ENCODE assay signal across 1 cellular context in genomic region chr2:207676827-207677354, GRCh38.
A peak's percentile ranks its signal among the peaks of the same experiment; 100 is the strongest.
TF ChIP-seq lines count a peak whose summit lies in the region.

No MANE protein-coding gene starts in this region.

TF ChIP-seq in A549, 52 proteins besides CTCF, POLR2A, EP300 and RAD21 (continued from another document):
- TF ChIP-seq MYC (IDR thresholded peaks at IDR 0.05; ENCODE audit: borderline replicate concordance, low read length): no peak
- no peak for TF ChIP-seq PBX3 (IDR thresholded peaks at IDR 0.05)
- TF ChIP-seq JUNB (IDR thresholded peaks at IDR 0.05): peak; percentile 35; the same call in 1 of the 2 replicates
TF ChIP-seq in A549: peak in this region for 4.
